In the genomic region with DNA sequence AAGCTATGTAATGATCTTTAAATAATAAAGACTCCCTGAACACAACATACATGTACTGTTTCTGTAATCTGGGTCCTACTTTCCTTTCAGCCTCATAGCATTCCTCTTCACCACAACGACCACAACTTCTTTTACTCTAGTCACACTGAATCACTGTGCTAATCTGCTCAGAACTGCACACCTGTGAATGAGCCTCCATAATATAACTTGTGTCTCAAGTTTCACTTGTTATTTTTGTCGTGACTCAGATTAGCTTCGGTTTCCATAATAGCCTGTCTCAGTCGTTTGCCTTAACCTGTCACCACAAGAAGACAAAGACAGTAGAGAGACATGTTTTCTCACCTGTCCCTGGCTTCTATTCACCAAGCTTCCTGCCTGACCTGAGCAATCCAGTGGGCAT, we compare ENCODE assay signal across 10 cellular contexts.
DNase-seq lines count a peak whose midpoint lies in the region; ATAC-seq lines count a peak whose summit lies in the region.
"Had no signal": no experiment of that assay in that cellular context is flagged by ENCODE, and none has a peak within 500 bp of the region (broad histone marks: within the 10 kb centered on the region; RNA-seq: fewer than 3 reads in every experiment).

No MANE protein-coding gene starts in this region.

- no peaks in the 10 kb centered on the region for H3K4me1 Mint-ChIP-seq in activated T-helper 17 cell treated with anti-CD3 and anti-CD28 coated beads, Interleukin-2, amount 50 U/mL, for 72 hours
- H3K4me1 Mint-ChIP-seq: activated B cell treated with CpG ODN at 0.5 μM for 24 hours had no signal

- no peak overlapping the region for H3K4me3 Mint-ChIP-seq in activated T-helper 17 cell treated with anti-CD3 and anti-CD28 coated beads, Interleukin-2, amount 50 U/mL, for 72 hours
- H3K4me3 Mint-ChIP-seq: activated B cell treated with CpG ODN at 0.5 μM for 24 hours had no signal

- H3K27ac Mint-ChIP-seq in activated T-helper 17 cell treated with anti-CD3 and anti-CD28 coated beads, Interleukin-2, amount 50 U/mL, for 72 hours, result no peak overlapping the region
- H3K27ac Mint-ChIP-seq: activated B cell treated with CpG ODN at 0.5 μM for 24 hours had no signal

- H3K9me3 Mint-ChIP-seq in activated T-helper 17 cell treated with anti-CD3 and anti-CD28 coated beads, Interleukin-2, amount 50 U/mL, for 72 hours, result peaks cover 4% of the 10 kb centered on the region

- H3K36me3 Mint-ChIP-seq in activated T-helper 17 cell treated with anti-CD3 and anti-CD28 coated beads, Interleukin-2, amount 50 U/mL, for 72 hours (ENCODE audit: low read depth), result no peaks in the 10 kb centered on the region

- H3K27me3 Mint-ChIP-seq in activated T-helper 17 cell treated with anti-CD3 and anti-CD28 coated beads, Interleukin-2, amount 50 U/mL, for 72 hours, result peaks cover 18% of the 10 kb centered on the region

- DNase-seq in NCI-H446 treated with DMSO at 0.1 percent for 48 hours (lab: John Stamatoyannopoulos, UW) (no peak), SIG-M5 treated with dmso at 0.1 percent for 504 hours (lab: John Stamatoyannopoulos, UW; ENCODE audit: unreplicated experiment) (no peak), HuH-7.5 (ENCODE audit: low spot score) (no peak), medulla oblongata (ENCODE audit: extremely low spot score) (no peak)
- DNase-seq: activated B cell treated with CpG ODN at 0.5 μM for 24 hours, DND-41 had no signal

- peak; percentile 97 for ATAC-seq in GM18870 (IDR thresholded peaks at IDR 0.05; ENCODE audit: unreplicated experiment)
- ATAC-seq in GM21528 (IDR thresholded peaks at IDR 0.05; ENCODE audit: low FRiP score, unreplicated experiment), result peak; percentile 96
- peak; percentile 98 for ATAC-seq in HG03280 (IDR thresholded peaks at IDR 0.05; ENCODE audit: unreplicated experiment)
- peak; percentile 72 for ATAC-seq in activated T-helper 17 cell treated with anti-CD3 and anti-CD28 coated beads, Interleukin-2, amount 50 U/mL, for 72 hours (replicated peaks)
